ENCODE assay signal across 1 cellular context in genomic region chr1:8590696-8591351, GRCh38.
TF ChIP-seq lines count a peak whose summit lies in the region.

No MANE protein-coding gene starts in this region.

TF ChIP-seq in K562, 482 proteins besides CTCF, POLR2A, EP300 and RAD21:
- 0 out of 2 replicates have a peak, but pooled peaks have one; percentile 20 for TF ChIP-seq CBFA2T3 (IDR thresholded peaks at IDR 0.05)
- no peak for TF ChIP-seq CGGBP1 (CRISPR knock-in tag; IDR thresholded peaks at IDR 0.05)
- TF ChIP-seq CXXC5 (CRISPR knock-in tag; IDR thresholded peaks at IDR 0.05): 0 out of 2 replicates have a peak, but pooled peaks have one; percentile 13
- TF ChIP-seq MEF2A (IDR thresholded peaks at IDR 0.05; ENCODE audit: control insufficient read depth, low read depth, low read length): peak; percentile 81
